Comparison of ENCODE assay signal across 1 cellular context in the genomic region with DNA sequence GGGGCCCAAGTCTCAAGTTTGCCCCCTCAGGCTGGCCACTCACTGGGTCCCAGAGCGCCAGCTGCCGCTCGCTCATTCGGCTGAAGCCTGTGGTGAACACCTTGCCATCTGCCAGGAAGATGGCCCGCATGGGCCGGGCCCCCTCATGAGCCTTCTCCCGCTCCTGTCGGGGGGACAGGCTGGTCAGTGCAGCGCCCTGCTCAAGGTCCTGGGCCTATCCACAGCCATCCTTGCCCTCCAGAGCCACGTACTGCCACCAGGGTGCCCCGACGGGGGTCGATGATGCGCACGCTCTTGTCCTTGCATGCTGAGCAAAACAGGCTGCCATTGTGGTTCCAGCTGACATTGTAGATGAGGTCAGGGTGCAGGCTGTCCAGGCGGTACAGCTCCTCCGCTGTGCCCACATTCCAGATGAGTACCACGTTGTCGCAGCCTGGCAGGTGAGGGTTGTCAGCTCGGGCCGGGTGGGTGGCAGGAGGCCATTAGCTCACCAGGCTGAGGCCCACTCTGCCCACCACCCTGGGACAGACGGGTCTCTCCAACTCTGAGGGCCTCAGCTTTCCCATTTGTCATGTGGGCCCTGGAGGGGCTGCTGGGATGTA.
A peak's percentile ranks its signal among the peaks of the same experiment; 100 is the strongest.
TF ChIP-seq lines count a peak whose summit lies in the region.

No MANE protein-coding gene starts in this region.

TF ChIP-seq in A549, 52 proteins besides CTCF, POLR2A, EP300 and RAD21:
- TF ChIP-seq, protein P1, sequence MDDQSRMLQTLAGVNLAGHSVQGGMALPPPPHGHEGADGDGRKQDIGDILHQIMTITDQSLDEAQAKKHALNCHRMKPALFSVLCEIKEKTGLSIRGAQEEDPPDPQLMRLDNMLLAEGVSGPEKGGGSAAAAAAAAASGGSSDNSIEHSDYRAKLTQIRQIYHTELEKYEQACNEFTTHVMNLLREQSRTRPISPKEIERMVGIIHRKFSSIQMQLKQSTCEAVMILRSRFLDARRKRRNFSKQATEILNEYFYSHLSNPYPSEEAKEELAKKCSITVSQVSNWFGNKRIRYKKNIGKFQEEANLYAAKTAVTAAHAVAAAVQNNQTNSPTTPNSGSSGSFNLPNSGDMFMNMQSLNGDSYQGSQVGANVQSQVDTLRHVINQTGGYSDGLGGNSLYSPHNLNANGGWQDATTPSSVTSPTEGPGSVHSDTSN (IDR thresholded peaks at IDR 0.05): 0 out of 2 replicates have a peak, but pooled peaks have one; percentile 6
- TF ChIP-seq, protein P2, sequence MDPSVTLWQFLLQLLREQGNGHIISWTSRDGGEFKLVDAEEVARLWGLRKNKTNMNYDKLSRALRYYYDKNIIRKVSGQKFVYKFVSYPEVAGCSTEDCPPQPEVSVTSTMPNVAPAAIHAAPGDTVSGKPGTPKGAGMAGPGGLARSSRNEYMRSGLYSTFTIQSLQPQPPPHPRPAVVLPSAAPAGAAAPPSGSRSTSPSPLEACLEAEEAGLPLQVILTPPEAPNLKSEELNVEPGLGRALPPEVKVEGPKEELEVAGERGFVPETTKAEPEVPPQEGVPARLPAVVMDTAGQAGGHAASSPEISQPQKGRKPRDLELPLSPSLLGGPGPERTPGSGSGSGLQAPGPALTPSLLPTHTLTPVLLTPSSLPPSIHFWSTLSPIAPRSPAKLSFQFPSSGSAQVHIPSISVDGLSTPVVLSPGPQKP (IDR thresholded peaks at IDR 0.05; ENCODE audit: low read depth, low read length): no peak
